8 cellular contexts compared by ENCODE assay signal in the genomic region with DNA sequence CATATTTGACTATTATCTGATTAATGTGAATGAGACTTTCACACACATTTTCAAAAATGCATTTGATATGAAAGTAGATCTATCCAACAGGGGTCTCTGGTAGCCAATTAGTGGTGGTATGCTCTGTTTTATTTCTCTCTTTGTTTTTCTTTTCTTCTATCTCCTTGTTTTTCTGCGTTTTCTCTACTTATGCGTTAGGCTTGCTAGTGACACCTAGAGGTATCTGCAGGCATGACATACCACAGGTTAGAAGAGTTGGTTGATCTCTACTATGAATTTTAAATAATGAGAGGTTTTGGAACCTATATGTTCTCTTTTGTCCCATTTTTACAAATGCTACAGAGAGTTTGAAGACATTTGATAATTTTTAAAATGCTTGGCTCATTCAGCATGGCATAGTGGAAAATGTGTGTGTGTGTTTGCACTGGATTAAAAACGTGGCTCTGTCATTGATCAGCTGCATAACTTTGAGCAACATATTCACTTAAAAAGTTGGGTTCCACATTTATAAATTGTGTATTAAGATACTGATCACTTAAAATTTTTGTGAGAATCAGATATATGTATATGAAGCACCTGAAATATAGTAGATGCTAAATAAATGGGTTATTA. TPM values are rescaled to one million over a fixed set of nuclear protein-coding genes. Genes with fewer than 3 reads are reported as not detected.
DNase-seq lines count a peak whose midpoint lies in the region; ATAC-seq and FAIRE-seq lines count a peak whose summit lies in the region.

No MANE protein-coding gene starts in this region.

- no peaks in the 10 kb centered on the region for H3K27me3 ChIP-seq in small intestine (ENCODE audit: control insufficient read depth in 2 of 2, insufficient read depth in 2 of 2, low read length in 2 of 2)

- FAIRE-seq in small intestine (lab: Jason Lieb, UNC): no peak

- 16 to 39% (median 23%) methylated on average over 3 of the region's 3 CpGs for WGBS in small intestine, 3 donors

- ATAC-seq in GM18861 (IDR thresholded peaks at IDR 0.05; ENCODE audit: unreplicated experiment): peak; percentile 77
- no peak for ATAC-seq in GM18502 (IDR thresholded peaks at IDR 0.05; ENCODE audit: poor library complexity, unreplicated experiment)

- peak; percentile 37 for DNase-seq in CMK (ENCODE audit: low read depth)
- DNase-seq in HT-29 (ENCODE audit: low spot score): peak; percentile 72
- DNase-seq in SW480 (ENCODE audit: low spot score): peak; percentile 39
- peak; percentile 4 for DNase-seq in germinal center (ENCODE audit: low spot score)
- DNase-seq in small intestine: peak; percentile 33
- DNase-seq in DMS79 (lab: John Stamatoyannopoulos, UW): no peak

- no peaks in the 10 kb centered on the region for H3K4me1 ChIP-seq in small intestine (ENCODE audit: control insufficient read depth in 2 of 2, insufficient read depth in 1 of 2, low read depth in 1 of 2, low read length in 1 of 2)

- no peak overlapping the region for H3K4me3 ChIP-seq in small intestine (ENCODE audit: low read depth in 1 of 2, low read length in 2 of 2)

- no peak overlapping the region for H3K27ac ChIP-seq in small intestine (ENCODE audit: low read depth in 1 of 2, low read length in 1 of 2)

- H3K36me3 ChIP-seq in small intestine (ENCODE audit: control insufficient read depth in 2 of 2, insufficient read depth in 2 of 2, low read length in 2 of 2): no peaks in the 10 kb centered on the region

- no peaks in the 10 kb centered on the region for H3K9me3 ChIP-seq in small intestine (ENCODE audit: control insufficient read depth, low read depth)

RNA-seq across cellular contexts. Expression of a gene that starts 28.1 kb away (rescaled TPM):
- total RNA-seq in HT-29 (2014; rRNA removed; shearing (Covaris generic)): 0.76 and 1.2 TPM in 2 replicates
- 1 to 10 TPM in 1 of 3 donors, under 1 TPM in 2; 0.81 to 5.9 (median 0.89) TPM for polyA plus RNA-seq in small intestine
